30 cellular contexts compared by ENCODE assay signal in genomic region chr2:129252781-129253460, GRCh38.
DNase-seq lines count a peak whose midpoint lies in the region; ATAC-seq, FAIRE-seq and TF ChIP-seq lines count a peak whose summit lies in the region.
"Had no signal": no experiment of that assay in that cellular context is flagged by ENCODE, and none has a peak within 500 bp of the region (broad histone marks: within the 10 kb centered on the region; RNA-seq: fewer than 3 reads in every experiment).

No MANE protein-coding gene starts in this region.

- H3K4ac ChIP-seq in H1 (replicated peaks; ENCODE audit: insufficient read length, low read depth, low read length): no peak overlapping the region
- no peak overlapping the region for H3K4ac ChIP-seq in mesendoderm (ENCODE audit: low read depth, low read length)

- no peak overlapping the region for H4K5ac ChIP-seq in H1 (ENCODE audit: insufficient read length, low read depth, low read length)
- H4K5ac ChIP-seq in mesendoderm (ENCODE audit: low read length): no peak overlapping the region

- H3K79me1 ChIP-seq in H1 (ENCODE audit: low read depth, low read length) (no peaks in the 10 kb centered on the region; the same call in 1 of the 2 replicates), mesendoderm (ENCODE audit: low read length) (no peaks in the 10 kb centered on the region)

- peak; percentile 47; the same call in 1 of the 3 replicates for ATAC-seq in DND-41 (ENCODE audit: insufficient read depth, low read depth)
- ATAC-seq in HG03520 (IDR thresholded peaks at IDR 0.05; ENCODE audit: unreplicated experiment): no peak
- no peak for ATAC-seq in HG02973 (IDR thresholded peaks at IDR 0.05; ENCODE audit: unreplicated experiment)
- ATAC-seq: activated CD8-positive, alpha-beta T cell treated with anti-CD3 and anti-CD28 coated beads for 36 hours; activated T-helper 17 cell treated with anti-CD3 and anti-CD28 coated beads, Interleukin-2, amount 50 U/mL, for 72 hours; stimulated activated effector memory CD8-positive, alpha-beta T cell treated with anti-CD3 and anti-CD28 coated beads, Interleukin-12 subunit alpha, Interleukin-12 subunit beta, amount 100 ng/mL, for 72 hours had no signal

- peaks cover 19% of the 10 kb centered on the region for H3K4me1 Mint-ChIP-seq in nephron
- no peaks in the 10 kb centered on the region for H3K4me1 Mint-ChIP-seq in T-helper 2 cell treated with Interferon-gamma antibody and Interleukin-4, amounts not matched to agents 5 μg/mL and 100 μg/mL, for 36 hours (ENCODE audit: low read depth)
- H3K4me1 Mint-ChIP-seq: activated T-helper 17 cell treated with anti-CD3 and anti-CD28 coated beads, Interleukin-2, amount 50 U/mL, for 72 hours; stimulated activated effector memory CD8-positive, alpha-beta T cell treated with anti-CD3 and anti-CD28 coated beads, Interleukin-12 subunit alpha, Interleukin-12 subunit beta, amount 100 ng/mL, for 72 hours had no signal

- H3K4me3 ChIP-seq in DND-41 (ENCODE audit: low read depth in 1 of 2, low read length in 2 of 2) (no peak overlapping the region), H1 (ENCODE audit: extremely low read depth in 1 of 4, insufficient read depth in 2 of 4, low read depth in 3 of 4, low read length in 4 of 4) (no peak overlapping the region), mesendoderm (ENCODE audit: low read length) (no peak overlapping the region)
- H3K4me3 ChIP-seq: breast epithelium, left ventricle myocardium inferior, sigmoid colon, tibial nerve had no signal

- peaks cover 13% of the 10 kb centered on the region; the same call in 1 of the 2 replicates for H3K23me2 ChIP-seq in H1 (ENCODE audit: low read depth, low read length)

- no peak overlapping the region for H3K14ac ChIP-seq in H1 (ENCODE audit: insufficient read length)

- no peak overlapping the region for H3K4me2 ChIP-seq in DND-41 (ENCODE audit: insufficient read depth, low read length)
- no peak overlapping the region for H3K4me2 ChIP-seq in H1 (ENCODE audit: insufficient read depth in 1 of 2, low read depth in 2 of 2, low read length in 2 of 2)
- H3K4me2 ChIP-seq in mesendoderm (ENCODE audit: low read length): no peak overlapping the region

- no peaks in the 10 kb centered on the region for H3K4me1 ChIP-seq in DND-41 (ENCODE audit: insufficient read depth, low read length)
- no peaks in the 10 kb centered on the region for H3K4me1 ChIP-seq in H1 (replicated peaks in 1 of 4; ENCODE audit: control insufficient read depth in 3 of 4, insufficient read depth in 4 of 4, low read length in 3 of 4)
- H3K4me1 ChIP-seq in mesendoderm (ENCODE audit: control insufficient read depth, low read depth, low read length): no peaks in the 10 kb centered on the region
- H3K4me1 ChIP-seq: breast epithelium, left ventricle myocardium inferior, sigmoid colon had no signal

- peak overlapping the region; percentile 26 to 78 (median 55) for H3K27ac Mint-ChIP-seq in nephron
- H3K27ac Mint-ChIP-seq in T-helper 2 cell treated with Interferon-gamma antibody and Interleukin-4, amounts not matched to agents 5 μg/mL and 100 μg/mL, for 36 hours: no peak overlapping the region
- H3K27ac Mint-ChIP-seq: activated CD8-positive, alpha-beta T cell treated with anti-CD3 and anti-CD28 coated beads for 36 hours; activated T-helper 17 cell treated with anti-CD3 and anti-CD28 coated beads, Interleukin-2, amount 50 U/mL, for 72 hours; CD4-positive, alpha-beta T cell; stimulated activated effector memory CD8-positive, alpha-beta T cell treated with anti-CD3 and anti-CD28 coated beads, Interleukin-12 subunit alpha, Interleukin-12 subunit beta, amount 100 ng/mL, for 72 hours had no signal

- H4K8ac ChIP-seq in H1 (ENCODE audit: extremely low read depth, insufficient read depth, low read length): no peak overlapping the region
- no peak overlapping the region for H4K8ac ChIP-seq in mesendoderm (ENCODE audit: low read depth, low read length)

- H2BK12ac ChIP-seq in H1 (ENCODE audit: low read depth, low read length): no peak overlapping the region

- H3K9me3 Mint-ChIP-seq in nephron: peaks cover 7% of the 10 kb centered on the region
- H3K9me3 Mint-ChIP-seq in T-helper 2 cell treated with Interferon-gamma antibody and Interleukin-4, amounts not matched to agents 5 μg/mL and 100 μg/mL, for 36 hours: peaks cover 13% of the 10 kb centered on the region

- H3K79me2 ChIP-seq in DND-41 (ENCODE audit: insufficient read depth, low read length) (no peaks in the 10 kb centered on the region), H1 (ENCODE audit: control insufficient read depth in 1 of 2, insufficient read depth in 2 of 2, low read length in 2 of 2) (no peaks in the 10 kb centered on the region), mesendoderm (ENCODE audit: control insufficient read depth, insufficient read depth, low read length) (no peaks in the 10 kb centered on the region)

- H3K23ac ChIP-seq in H1 (ENCODE audit: insufficient read length): no peak overlapping the region
- no peak overlapping the region for H3K23ac ChIP-seq in mesendoderm (ENCODE audit: low read length)

- H3K9ac ChIP-seq in DND-41 (ENCODE audit: low read depth, low read length) (no peak overlapping the region), H1 (replicated peaks in 1 of 4; ENCODE audit: extremely low read depth in 1 of 4, low read depth in 3 of 4, low read length in 3 of 4) (no peak overlapping the region), mesendoderm (ENCODE audit: low read length) (no peak overlapping the region)

- H4K20me1 ChIP-seq in DND-41 (ENCODE audit: insufficient read depth, low read length): no peaks in the 10 kb centered on the region
- no peaks in the 10 kb centered on the region for H4K20me1 ChIP-seq in H1 (replicated peaks in 1 of 2; ENCODE audit: control insufficient read depth in 1 of 2, insufficient read depth in 2 of 2, low read length in 2 of 2)

- no peak overlapping the region for H2BK120ac ChIP-seq in H1 (replicated peaks; ENCODE audit: low read depth, low read length)
- H2BK120ac ChIP-seq in mesendoderm (ENCODE audit: low read depth, low read length): no peak overlapping the region

- no peaks in the 10 kb centered on the region for H3K36me3 Mint-ChIP-seq in nephron (ENCODE audit: low read depth)
- H3K36me3 Mint-ChIP-seq in T-helper 2 cell treated with Interferon-gamma antibody and Interleukin-4, amounts not matched to agents 5 μg/mL and 100 μg/mL, for 36 hours (ENCODE audit: low read depth): no peaks in the 10 kb centered on the region
- H3K36me3 Mint-ChIP-seq: stimulated activated effector memory CD8-positive, alpha-beta T cell treated with anti-CD3 and anti-CD28 coated beads, Interleukin-12 subunit alpha, Interleukin-12 subunit beta, amount 100 ng/mL, for 72 hours had no signal

- no peak overlapping the region for H3K56ac ChIP-seq in H1 (replicated peaks; ENCODE audit: insufficient read length, low read depth, low read length)
- H3K56ac ChIP-seq in mesendoderm (ENCODE audit: low read length): no peak overlapping the region

- H3K9me3 ChIP-seq in DND-41 (ENCODE audit: insufficient read depth, low read length, severe bottlenecking): no peaks in the 10 kb centered on the region
- no peaks in the 10 kb centered on the region for H3K9me3 ChIP-seq in H1 (ENCODE audit: insufficient read depth in 2 of 2, low read depth in 1 of 2, low read length in 1 of 2)
- H3K9me3 ChIP-seq: neutrophil, sigmoid colon had no signal

- no peak overlapping the region for H4K91ac ChIP-seq in H1 (replicated peaks; ENCODE audit: insufficient read length, low read length)

- TF ChIP-seq CTCF in DND-41 (IDR thresholded peaks at IDR 0.05; ENCODE audit: borderline replicate concordance, extremely low read depth, low read length, poor library complexity, severe bottlenecking): no peak
- TF ChIP-seq CTCF in H1 (IDR thresholded peaks at IDR 0.05; ENCODE audit: control extremely low read depth in 1 of 3, insufficient read depth in 1 of 3, low read depth in 1 of 3, low read length in 3 of 3): no peak
- no peak for TF ChIP-seq CTCF in nephron (IDR thresholded peaks at IDR 0.05; ENCODE audit: unreplicated experiment in 3 of 3)

- CTCF ChIA-PET in H1 (lab: Charles Lee; ENCODE audit: partially characterized antibody): interaction anchor here (0.6 to 2.9 kb wide), 9 partner anchors 8 to 140 kb away, joined by 3 to 19 read pairs (median 4); no protein-coding TSS in a partner anchor

- no peak overlapping the region for H3K4me3 Mint-ChIP-seq in nephron
- no peak overlapping the region for H3K4me3 Mint-ChIP-seq in T-helper 2 cell treated with Interferon-gamma antibody and Interleukin-4, amounts not matched to agents 5 μg/mL and 100 μg/mL, for 36 hours
- H3K4me3 Mint-ChIP-seq: activated CD8-positive, alpha-beta T cell treated with anti-CD3 and anti-CD28 coated beads for 36 hours; activated T-helper 17 cell treated with anti-CD3 and anti-CD28 coated beads, Interleukin-2, amount 50 U/mL, for 72 hours; CD4-positive, alpha-beta T cell; stimulated activated effector memory CD8-positive, alpha-beta T cell treated with anti-CD3 and anti-CD28 coated beads, Interleukin-12 subunit alpha, Interleukin-12 subunit beta, amount 100 ng/mL, for 72 hours had no signal

- H2BK15ac ChIP-seq in H1 (ENCODE audit: low read length): no peak overlapping the region
- no peak overlapping the region for H2BK15ac ChIP-seq in mesendoderm (replicated peaks; ENCODE audit: low read depth)

- H2AK5ac ChIP-seq in H1 (ENCODE audit: low read depth, low read length): no peak overlapping the region
- no peak overlapping the region for H2AK5ac ChIP-seq in mesendoderm (ENCODE audit: low read length)

- H3K36me3 ChIP-seq in DND-41 (ENCODE audit: insufficient read depth, low read length) (no peaks in the 10 kb centered on the region), H1 (ENCODE audit: control insufficient read depth in 2 of 4, insufficient read depth in 4 of 4, low read length in 3 of 4) (no peaks in the 10 kb centered on the region), mesendoderm (ENCODE audit: control insufficient read depth, insufficient read depth, low read length) (no peaks in the 10 kb centered on the region)
- H3K36me3 ChIP-seq: breast epithelium, left ventricle myocardium inferior, neutrophil, sigmoid colon, tibial nerve had no signal

- FAIRE-seq in H1 (lab: Jason Lieb, UNC): no peak
- FAIRE-seq: D721Med had no signal

- no peak for DNase-seq in DND-41
- peak; percentile 86 for DNase-seq in NCI-H1694 treated with DMSO at 0.1 percent for 48 hours (lab: John Stamatoyannopoulos, UW)
- no peak for DNase-seq in H1 (ENCODE audit: low read depth in 1 of 2, low spot score in 2 of 2)
- DNase-seq in T-helper 2 cell treated with Interferon-gamma antibody and Interleukin-4, amounts not matched to agents 5 μg/mL and 100 μg/mL, for 36 hours (ENCODE audit: low spot score): no peak
- no peak for DNase-seq in mesendoderm
- DNase-seq: activated CD4-positive, alpha-beta T cell treated with anti-CD3 and anti-CD28 coated beads for 1 hour; activated CD8-positive, alpha-beta memory T cell treated with anti-CD3 and anti-CD28 coated beads, Interleukin-2, amount 50 U/mL, for 48 hours; activated CD8-positive, alpha-beta T cell treated with anti-CD3 and anti-CD28 coated beads for 36 hours; activated naive CD4-positive, alpha-beta T cell treated with anti-CD3 and anti-CD28 coated beads, Interleukin-2, amount 50 U/mL, for 16 hours; AML-193; amniotic stem cell; CD4-positive, alpha-beta T cell; left ventricle myocardium inferior; MM.1S; NCI-H1436 treated with DMSO at 0.1 percent for 48 hours; NCI-H524 treated with DMSO at 0.1 percent for 48 hours; sigmoid colon; stimulated activated CD4-positive, alpha-beta T cell treated with anti-CD3 and anti-CD28 coated beads, Interleukin-15, amount 100 ng/mL, for 24 hours; stimulated activated CD4-positive, alpha-beta T cell treated with anti-CD3 and anti-CD28 coated beads, Interleukin-4, amount 100 ng/mL, for 4 hours; T-helper 2 cell had no signal

- H2BK20ac ChIP-seq in H1 (ENCODE audit: low read length): no peak overlapping the region

- 95% methylated on average over 7 of the region's 7 CpGs; no CpG with 5 or more reads in 1 of the 2 experiments for WGBS in H1 (ENCODE audit: extremely low coverage in 1 of 2, insufficient coverage in 1 of 2, insufficient read length in 1 of 2, insufficient replicate concordance in 2 of 2, low coverage in 1 of 2, low lambda C conversion rate in 2 of 2, missing lambda C conversion rate in 1 of 2), 2 experiments
- no CpG with 5 or more reads among the region's 7 CpGs for whole genome bisulfite sequencing in mesendoderm (ENCODE audit: extremely low coverage, insufficient coverage, low lambda C conversion rate)

- H3K18ac ChIP-seq in H1 (ENCODE audit: extremely low read depth, low read length) (no peak overlapping the region), mesendoderm (ENCODE audit: low read length) (no peak overlapping the region)

- TF ChIP-seq EP300 in H1 (IDR thresholded peaks at IDR 0.05; ENCODE audit: borderline replicate concordance in 1 of 2, low read depth in 2 of 2, low read length in 2 of 2): no peak

- no peak for TF ChIP-seq RAD21 in H1 (IDR thresholded peaks at IDR 0.05 in 1 of 2, conservative IDR thresholded peaks at IDR 0.05 in 1 of 2; ENCODE audit: low read depth in 2 of 2, low read length in 2 of 2)

- no peaks in the 10 kb centered on the region for H3K27me3 Mint-ChIP-seq in nephron (ENCODE audit: low read depth)
- no peaks in the 10 kb centered on the region for H3K27me3 Mint-ChIP-seq in T-helper 2 cell treated with Interferon-gamma antibody and Interleukin-4, amounts not matched to agents 5 μg/mL and 100 μg/mL, for 36 hours (ENCODE audit: low read depth)
- H3K27me3 Mint-ChIP-seq: activated CD8-positive, alpha-beta T cell treated with anti-CD3 and anti-CD28 coated beads for 36 hours; activated T-helper 17 cell treated with anti-CD3 and anti-CD28 coated beads, Interleukin-2, amount 50 U/mL, for 72 hours; CD4-positive, alpha-beta T cell had no signal

- H2BK5ac ChIP-seq in H1 (ENCODE audit: low read depth, low read length): no peak overlapping the region
- no peak overlapping the region for H2BK5ac ChIP-seq in mesendoderm (ENCODE audit: low read length)

- H3K27me3 ChIP-seq in DND-41 (ENCODE audit: insufficient read depth, low read length, poor library complexity) (no peaks in the 10 kb centered on the region), H1 (replicated peaks in 1 of 4; ENCODE audit: control insufficient read depth in 3 of 4, extremely low read depth in 1 of 4, insufficient read depth in 3 of 4, low read length in 3 of 4) (no peaks in the 10 kb centered on the region), mesendoderm (ENCODE audit: insufficient read depth, low read length, poor library complexity) (no peaks in the 10 kb centered on the region)
- H3K27me3 ChIP-seq: breast epithelium, neutrophil, sigmoid colon, tibial nerve had no signal

- TF ChIP-seq POLR2A in H1 (IDR thresholded peaks at IDR 0.05; ENCODE audit: control extremely low read depth in 1 of 2, low read depth in 2 of 2, low read length in 2 of 2): no peak

- POLR2A ChIA-PET in H1 (lab: Charles Lee; ENCODE audit: partially characterized antibody): no interaction called here

- H3K27ac ChIP-seq in DND-41 (ENCODE audit: low read length) (no peak overlapping the region), H1 (ENCODE audit: low read depth, low read length) (no peak overlapping the region), mesendoderm (ENCODE audit: low read depth, low read length) (no peak overlapping the region)
- H3K27ac ChIP-seq: breast epithelium, HL-60, left ventricle myocardium inferior, neutrophil, sigmoid colon, tibial nerve had no signal

- no peak overlapping the region for H2AFZ ChIP-seq in DND-41 (ENCODE audit: low read depth, low read length)
- peak overlapping the region; percentile 26; the same call in 1 of the 2 replicates for H2AFZ ChIP-seq in H1 (ENCODE audit: low read length)
